ENCODE assay signal across 24 cellular contexts in the genomic region with DNA sequence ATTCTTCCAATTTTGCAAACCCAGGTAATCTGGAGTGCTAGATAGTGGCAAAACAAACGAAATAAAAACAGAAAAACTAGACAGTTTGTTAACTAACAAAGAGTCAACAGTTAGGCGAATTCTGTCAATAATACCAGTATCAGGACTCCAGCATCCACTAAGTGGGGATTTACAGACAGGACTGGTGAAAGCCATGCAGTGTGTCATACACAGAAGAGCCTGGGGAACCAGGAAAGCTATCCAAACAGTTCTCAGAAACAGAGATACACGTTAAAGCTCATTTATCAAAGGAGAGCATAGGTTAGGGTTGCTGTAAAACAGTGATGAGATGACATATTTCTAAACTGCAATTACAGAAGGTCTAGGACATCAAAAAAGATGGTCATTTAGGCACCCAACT.
"Had no signal": no experiment of that assay in that cellular context is flagged by ENCODE, and none has a peak within 500 bp of the region (broad histone marks: within the 10 kb centered on the region; RNA-seq: fewer than 3 reads in every experiment).

No MANE protein-coding gene starts in this region.

- H3K4me2 ChIP-seq: KMS-11, SK-N-SH had no signal

- H3K27ac ChIP-seq: KMS-11, RWPE1 had no signal

- H3K9ac ChIP-seq: KMS-11, SK-N-SH had no signal

- H3K9me3 ChIP-seq: MG63 had no signal

- ATAC-seq: HepG2, Panc1, PC-3 had no signal

- H3K27me3 ChIP-seq: MG63 had no signal

- H3K4me3 ChIP-seq: MG63 had no signal

- DNase-seq: IMR-90; Kasumi-1; MG63; NCI-H1092; NCI-H1105 treated with DMSO at 0.1 percent for 48 hours; NCI-H1417 treated with DMSO at 0.1 percent for 48 hours; NCI-H146; NCI-H1694 treated with DMSO at 0.1 percent for 48 hours; NCI-H1930; NCI-H2081; NCI-H2107; NCI-H2227 treated with DMSO at 0.1 percent for 48 hours; NCI-H524; NCI-H69; NCI-H774; NK-92 treated with Interleukin-12 subunit alpha and Interleukin-12 subunit beta, amount 100 ng/mL, for 24 hours; PC-3; SHP77; SK-N-SH; SW 1271 had no signal

- H3K36me3 ChIP-seq: MG63 had no signal

- FAIRE-seq: HepG2 had no signal
